19 cellular contexts compared by ENCODE assay signal in the genomic region with DNA sequence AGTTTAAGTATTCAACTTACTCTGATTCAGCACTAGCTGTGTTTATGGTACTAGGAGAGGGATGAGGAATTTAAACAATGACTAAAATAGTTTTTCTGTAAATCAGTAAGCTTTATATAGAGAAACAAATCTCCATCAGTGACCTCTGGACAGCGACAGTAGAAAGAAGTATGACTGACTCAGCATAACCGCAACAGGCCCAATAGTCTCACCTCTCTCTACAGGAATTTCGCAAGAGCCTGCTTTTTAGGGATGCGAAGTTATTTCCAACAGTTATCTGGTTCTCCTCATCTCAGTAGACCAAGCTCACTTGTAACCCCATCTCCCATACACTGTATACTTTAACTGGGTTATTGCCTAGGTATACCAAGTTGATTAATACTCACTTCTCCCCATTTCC.
"Had no signal": no experiment of that assay in that cellular context is flagged by ENCODE, and none has a peak within 500 bp of the region (broad histone marks: within the 10 kb centered on the region; RNA-seq: fewer than 3 reads in every experiment).

No MANE protein-coding gene starts in this region.

- H3K27ac ChIP-seq: gastrocnemius medialis, heart left ventricle, neutrophil, parathyroid adenoma, thyroid gland had no signal

- H3K36me3 ChIP-seq: gastrocnemius medialis, heart left ventricle, neutrophil, spleen, thyroid gland had no signal

- H3K4me3 ChIP-seq: dorsolateral prefrontal cortex, gastrocnemius medialis, heart left ventricle, spleen, thyroid gland had no signal

- H2AFZ ChIP-seq: parathyroid adenoma had no signal

- ATAC-seq: activated CD8-positive, alpha-beta memory T cell treated with anti-CD3 and anti-CD28 coated beads, Interleukin-2, amount 10 ng/mL, durations not matched to agents 7 days and 5 days; gastrocnemius medialis; heart left ventricle; natural killer cell; stimulated activated naive B cell treated with anti-CD40 and anti-IgM and Interleukin-4, amounts not matched to agents 10 μg/mL and 1 μg/mL and 100 μg/mL, for 72 hours; T-cell had no signal

- H3K9me3 ChIP-seq: gastrocnemius medialis, heart left ventricle, neutrophil, thyroid gland had no signal

- H3K27me3 ChIP-seq: dorsolateral prefrontal cortex, gastrocnemius medialis, heart left ventricle, neutrophil, spleen, thyroid gland had no signal

- H3K9ac ChIP-seq: parathyroid adenoma had no signal

- H3K4me1 ChIP-seq: gastrocnemius medialis, heart left ventricle, parathyroid adenoma, spleen, thyroid gland had no signal

- DNase-seq: activated B cell treated with CpG ODN at 0.5 μM for 24 hours; activated CD4-positive, alpha-beta memory T cell treated with anti-CD3 and anti-CD28 coated beads, Interleukin-2, amount 10 ng/mL, durations not matched to agents 7 days and 5 days; activated CD4-positive, alpha-beta T cell treated with anti-CD3 and anti-CD28 coated beads for 48 hours; activated CD8-positive, alpha-beta memory T cell treated with anti-CD3 and anti-CD28 coated beads, Interleukin-2, amount 10 ng/mL, durations not matched to agents 7 days and 5 days; activated naive CD8-positive, alpha-beta T cell treated with anti-CD3 and anti-CD28 coated beads for 36 hours; amygdala; central memory CD4-positive, alpha-beta T cell; dorsolateral prefrontal cortex; gastrocnemius medialis; heart left ventricle; kidney glomerular epithelial cell; natural killer cell; spleen; stimulated activated naive B cell treated with anti-CD40 and anti-IgM and Interleukin-4, amounts not matched to agents 10 μg/mL and 1 μg/mL and 100 μg/mL, for 72 hours; T-cell; thyroid gland had no signal

- FAIRE-seq: colon had no signal
